ENCODE assay signal across 8 cellular contexts in the genomic region with DNA sequence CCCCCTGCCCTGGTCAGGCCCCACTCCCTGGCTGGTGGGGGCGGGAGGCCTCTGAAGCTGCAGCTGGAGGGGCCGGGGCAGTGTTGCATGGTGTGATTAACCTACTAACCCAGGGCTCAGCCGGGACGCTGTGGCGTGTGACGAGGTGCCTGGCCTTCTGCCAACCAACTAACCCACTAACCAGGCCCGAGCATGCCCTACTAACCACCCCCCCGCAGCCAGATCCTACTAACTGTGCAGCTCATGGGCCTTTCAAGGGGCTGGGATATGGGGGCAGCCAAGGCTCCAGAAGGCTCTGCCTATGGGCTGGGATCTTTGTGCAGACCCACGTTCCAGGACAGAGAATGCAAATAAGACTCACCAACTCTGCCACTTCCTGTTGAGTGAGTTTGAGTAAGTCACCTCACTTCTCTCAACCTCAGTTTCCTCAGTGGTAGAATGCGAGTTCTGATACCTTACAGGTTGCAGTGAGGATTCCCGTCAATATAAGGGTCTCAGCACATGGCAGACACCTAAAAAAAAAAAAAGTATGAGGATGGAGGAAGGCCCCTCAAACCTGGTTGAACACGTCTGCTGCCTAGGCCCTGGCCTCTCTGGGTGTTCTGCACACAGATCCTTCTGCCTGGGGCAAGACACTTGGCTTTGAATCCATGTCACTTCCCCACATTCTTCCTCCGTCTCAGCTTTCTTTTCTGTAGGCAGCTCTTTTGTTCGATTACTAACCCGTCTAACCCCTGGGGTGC. TPM values are rescaled to one million over a fixed set of nuclear protein-coding genes. Genes with fewer than 3 reads are reported as not detected.
DNase-seq lines count a peak whose midpoint lies in the region; ATAC-seq and TF ChIP-seq lines count a peak whose summit lies in the region.

No MANE protein-coding gene starts in this region.

- H3K4me3 ChIP-seq in prostate gland (no peak overlapping the region), uterus (no peak overlapping the region)

- H3K27me3 Mint-ChIP-seq in CD4-positive, alpha-beta T cell, result no peaks in the 10 kb centered on the region

- TF ChIP-seq CTCF in CD4-positive, alpha-beta T cell (IDR thresholded peaks at IDR 0.05), result no peak
- TF ChIP-seq CTCF in prostate gland (IDR thresholded peaks at IDR 0.05) (no peak), uterus (IDR thresholded peaks at IDR 0.05) (no peak)

- TF ChIP-seq POLR2A in prostate gland (IDR thresholded peaks at IDR 0.05) (no peak), uterus (IDR thresholded peaks at IDR 0.05) (no peak)

- peaks cover 32% of the 10 kb centered on the region for H3K36me3 Mint-ChIP-seq in CD4-positive, alpha-beta T cell (ENCODE audit: low read depth)

- no peaks in the 10 kb centered on the region for H3K9me3 Mint-ChIP-seq in CD4-positive, alpha-beta T cell

- ATAC-seq in CD4-positive, alpha-beta T cell (ENCODE audit: poor library complexity), result peak; percentile 31
- ATAC-seq in HG02759 (IDR thresholded peaks at IDR 0.05; ENCODE audit: unreplicated experiment), result peak; percentile 26

- H3K36me3 ChIP-seq in prostate gland (no peaks in the 10 kb centered on the region), uterus (no peaks in the 10 kb centered on the region)

- POLR2A ChIA-PET in CD4-positive, alpha-beta T cell (lab: Charles Lee), result interaction anchor here (0.7 to 4.3 kb wide), 9 partner anchors 10 to 1247 kb away, joined by 4 to 71 read pairs (median 5); partner anchors contain the start of genes HPS4, MIAT, PITPNB and SRRD

- 61% methylated on average over 15 of the region's 15 CpGs for WGBS in prostate gland

- H3K4me3 Mint-ChIP-seq in CD4-positive, alpha-beta T cell, result peak overlapping the region; percentile 97

- intact Hi-C loops in CD4-positive, alpha-beta T cell (cut with DNase I, micrococcal nuclease), result loop anchor here in 1 of 2 experiments (2.0 to 10.0 kb wide), 6 partner anchors 79 to 1607 kb away; partner anchors contain the start of genes ASPHD2, TFIP11 and TPST2
- intact Hi-C loops in prostate gland (cut with DNase I), result loop anchor here (10.0 kb wide), 1 partner anchor 1133 kb away; the partner anchor contains the start of gene MN1
- intact Hi-C loops in uterus (cut with DNase I; ENCODE audit: low total_unique reads), result no loop called here

- no peaks in the 10 kb centered on the region for H3K9me3 ChIP-seq in CD4-positive, alpha-beta T cell (ENCODE audit: control insufficient read depth, low read length)
- H3K9me3 ChIP-seq in prostate gland, result no peaks in the 10 kb centered on the region
- no peaks in the 10 kb centered on the region for H3K9me3 ChIP-seq in uterus

- H3K27me3 ChIP-seq in CD4-positive, alpha-beta T cell (ENCODE audit: control insufficient read depth, insufficient read depth, low read length), result no peaks in the 10 kb centered on the region
- H3K27me3 ChIP-seq in prostate gland (replicated peaks; ENCODE audit: insufficient read depth) (no peaks in the 10 kb centered on the region), uterus (no peaks in the 10 kb centered on the region)

- peak overlapping the region; percentile 90 for H3K27ac ChIP-seq in CD4-positive, alpha-beta T cell (ENCODE audit: low read depth, low read length)
- H3K27ac ChIP-seq in prostate gland (peak overlapping the region in 1 of 2 donors; percentile 89), uterus (peak overlapping the region; percentile 92 to 95)

- peaks cover 74% of the 10 kb centered on the region for H3K4me1 Mint-ChIP-seq in CD4-positive, alpha-beta T cell (ENCODE audit: low read depth)

- CTCF ChIA-PET in CD4-positive, alpha-beta T cell (lab: Charles Lee), result interaction anchor here (0.9 to 1.3 kb wide), 2 partner anchors 10 to 28 kb away, joined by 4 read pairs; no protein-coding TSS in a partner anchor

- peak; percentile 59 to 77 (median 66) for DNase-seq in CD4-positive, alpha-beta T cell
- DNase-seq in activated CD4-positive, alpha-beta T cell treated with anti-CD3 and anti-CD28 coated beads for 4 hours, result peak; percentile 59 to 72
- peak; percentile 30 for DNase-seq in effector CD8-positive, alpha-beta T cell (lab: John Stamatoyannopoulos, UW)
- DNase-seq in prostate gland (ENCODE audit: low spot score) (peak; percentile 23), uterus (peak; percentile 29 to 47), NCI-H1048 (lab: John Stamatoyannopoulos, UW) (no peak), NCI-H146 treated with DMSO at 0.1 percent for 48 hours (lab: John Stamatoyannopoulos, UW; ENCODE audit: unreplicated experiment) (no peak)

- peaks cover 11% of the 10 kb centered on the region for H3K4me1 ChIP-seq in prostate gland (replicated peaks)
- peaks cover 0 to 9% of the 10 kb centered on the region in 2 donors for H3K4me1 ChIP-seq in uterus

- H3K27ac Mint-ChIP-seq in CD4-positive, alpha-beta T cell, result peak overlapping the region; percentile 95

RNA-seq across cellular contexts. Expression of gene MIAT, which starts 14.1 kb away (rescaled TPM):
- 10 to 100 TPM; 26.8 to 27.2 TPM for total RNA-seq in CD4-positive, alpha-beta T cell
- under 1 TPM; 0.50 to 0.80 TPM for total RNA-seq in prostate gland
- total RNA-seq in uterus, result 1 to 10 TPM in 3 of 4 donors, under 1 TPM in 1; 0.51 to 5.3 (median 3.1) TPM

RNA-seq across cellular contexts. Expression of gene CRYBA4, which starts 49.7 kb away (rescaled TPM):
- total RNA-seq in CD4-positive, alpha-beta T cell, result not detected
- total RNA-seq in prostate gland, result 1 to 10 TPM in 1 of 2 donors, not detected in 1; 3.3 TPM
- not detected for total RNA-seq in uterus

RNA-seq across cellular contexts. Expression of gene CRYBB1, which starts 53.7 kb away (rescaled TPM):
- not detected for total RNA-seq in CD4-positive, alpha-beta T cell
- under 1 TPM in 1 of 2 donors, not detected in 1; 0.36 TPM for total RNA-seq in prostate gland
- 1 to 10 TPM in 1 of 4 donors, under 1 TPM in 1, not detected in 2; 0.55 to 4.1 TPM for total RNA-seq in uterus

Comparison
In these comparisons a context has a peak if more than half of its experiments do, and no peak if none do; other contexts are left out.
1. DNase-seq: peak in CD4-positive, alpha-beta T cell (10 of 10), activated CD4-positive, alpha-beta T cell treated with anti-CD3 and anti-CD28 coated beads for 4 hours (2 of 2), effector CD8-positive, alpha-beta T cell (single experiment), prostate gland (single experiment) and uterus (2 of 2); none in NCI-H1048 (single experiment) and NCI-H146 treated with DMSO at 0.1 percent for 48 hours (single experiment).
2. RNA of gene MIAT, which starts 14.1 kb away (total RNA-seq): 26.8 to 27.2 TPM in CD4-positive, alpha-beta T cell; 0.51 to 5.3 TPM in uterus and 0.50 to 0.80 TPM in prostate gland; every median in the first group is over 4 times any median in the second.